ENCODE assay signal across 1 cellular context in genomic region chr1:154627247-154628121, GRCh38.
A peak's percentile ranks its signal among the peaks of the same experiment; 100 is the strongest.
TF ChIP-seq lines count a peak whose summit lies in the region.

No MANE protein-coding gene starts in this region.

TF ChIP-seq in WTC11, 78 proteins besides CTCF, POLR2A, EP300 and RAD21 (continued from another document):
- TF ChIP-seq MAX (CRISPR knock-in tag; IDR thresholded peaks at IDR 0.05) (peak; percentile 76), STAT6 (CRISPR knock-in tag; conservative IDR thresholded peaks at IDR 0.05; ENCODE audit: low read depth) (no peak), HMGXB4 (CRISPR knock-in tag; IDR thresholded peaks at IDR 0.05) (peak; percentile 71; the same call in 1 of the 2 replicates), ZNF281 (CRISPR knock-in tag; IDR thresholded peaks at IDR 0.05) (peak; percentile 71), TEAD1 (CRISPR knock-in tag; IDR thresholded peaks at IDR 0.05) (peak; percentile 33; the same call in 1 of the 2 replicates), USF2 (CRISPR knock-in tag; IDR thresholded peaks at IDR 0.05) (peak; percentile 91), NR3C1 (CRISPR knock-in tag; conservative IDR thresholded peaks at IDR 0.05; ENCODE audit: low read depth) (no peak), ZSCAN18 (CRISPR knock-in tag; IDR thresholded peaks at IDR 0.05) (no peak), FOXP4 (CRISPR knock-in tag; IDR thresholded peaks at IDR 0.05) (0 out of 2 replicates have a peak, but pooled peaks have one; percentile 35), CREM (CRISPR knock-in tag; IDR thresholded peaks at IDR 0.05) (peak; percentile 95), ETV6 (CRISPR knock-in tag; IDR thresholded peaks at IDR 0.05) (0 out of 2 replicates have a peak, but pooled peaks have one; percentile 48), SMAD4 (CRISPR knock-in tag; IDR thresholded peaks at IDR 0.05) (no peak), KAT7 (CRISPR knock-in tag; IDR thresholded peaks at IDR 0.05; ENCODE audit: borderline replicate concordance) (0 out of 2 replicates have a peak, but pooled peaks have one; percentile 35), USF1 (CRISPR knock-in tag; IDR thresholded peaks at IDR 0.05) (peak; percentile 92), ZNF396 (CRISPR knock-in tag; IDR thresholded peaks at IDR 0.05; ENCODE audit: borderline replicate concordance) (no peak), SP1 (CRISPR knock-in tag; conservative IDR thresholded peaks at IDR 0.05) (0 out of 2 replicates have a peak, but pooled peaks have one; percentile 33)
TF ChIP-seq in WTC11: peak in this region for 12.
